ENCODE assay signal across 24 cellular contexts in genomic region chr5:121396716-121397115, GRCh38.
A peak's percentile ranks its signal among the peaks of the same experiment; 100 is the strongest.
DNase-seq lines count a peak whose midpoint lies in the region; ATAC-seq, FAIRE-seq and TF ChIP-seq lines count a peak whose summit lies in the region.
"Had no signal": no experiment of that assay in that cellular context is flagged by ENCODE, and none has a peak within 500 bp of the region (broad histone marks: within the 10 kb centered on the region; RNA-seq: fewer than 3 reads in every experiment).

No MANE protein-coding gene starts in this region.

- H3K4me3 ChIP-seq in RWPE2 (ENCODE audit: severe bottlenecking), result no peak overlapping the region
- H3K4me3 ChIP-seq: BLaER1 treated with 17β-estradiol and CSF1 and Interleukin-3, amounts not matched to agents 10 nM and 100 nM; GM12878 had no signal

- H3K36me3 ChIP-seq in RWPE2 (ENCODE audit: low read depth), result no peaks in the 10 kb centered on the region
- H3K36me3 ChIP-seq: BLaER1 treated with 17β-estradiol and CSF1 and Interleukin-3, amounts not matched to agents 10 nM and 100 nM had no signal

- H3K9me3 ChIP-seq in RWPE2 (ENCODE audit: severe bottlenecking), result no peaks in the 10 kb centered on the region
- H3K9me3 ChIP-seq: BLaER1 treated with 17β-estradiol and CSF1 and Interleukin-3, amounts not matched to agents 10 nM and 100 nM; Caco-2 had no signal

- no peak for TF ChIP-seq POLR2A in H54 (IDR thresholded peaks at IDR 0.05; ENCODE audit: low read depth, low read length)

- no peaks in the 10 kb centered on the region for H3K27me3 ChIP-seq in RWPE2 (ENCODE audit: insufficient read depth, poor library complexity, severe bottlenecking)
- H3K27me3 ChIP-seq: BLaER1 treated with 17β-estradiol and CSF1 and Interleukin-3, amounts not matched to agents 10 nM and 100 nM had no signal

- H3K27ac ChIP-seq in RWPE2 (ENCODE audit: poor library complexity, severe bottlenecking), result no peak overlapping the region
- H3K27ac ChIP-seq: BLaER1 treated with 17β-estradiol and CSF1 and Interleukin-3, amounts not matched to agents 10 nM and 100 nM; C4-2B had no signal

- H3K4me1 ChIP-seq in RWPE2 (ENCODE audit: insufficient read depth, poor library complexity, severe bottlenecking), result no peaks in the 10 kb centered on the region
- H3K4me1 ChIP-seq: BLaER1 treated with 17β-estradiol and CSF1 and Interleukin-3, amounts not matched to agents 10 nM and 100 nM; Caco-2 had no signal

- DNase-seq in ELR (ENCODE audit: low read depth) (peak; percentile 5), H54 (ENCODE audit: insufficient read length, low spot score) (no peak), RWPE2 (ENCODE audit: low spot score) (no peak), fibroblast of peridontal ligament (ENCODE audit: extremely low read depth) (peak; percentile 4), AG20443 (ENCODE audit: low spot score) (no peak), SHP77 treated with DMSO at 0.1 percent for 48 hours (lab: John Stamatoyannopoulos, UW) (no peak)
- no peak for DNase-seq in activated CD4-positive, alpha-beta T cell treated with anti-CD3 and anti-CD28 coated beads for 48 hours
- DNase-seq: 8988T; ACHN; AML-193; Caco-2; Calu3; CD4-positive, alpha-beta T cell; CD8-positive, alpha-beta T cell; DMS79 treated with DMSO at 0.1 percent for 48 hours; GDM1 had no signal

- no peak for TF ChIP-seq CTCF in RWPE2 (IDR thresholded peaks at IDR 0.05; ENCODE audit: poor library complexity, severe bottlenecking)

- peak; percentile 11 for FAIRE-seq in H54 (lab: Jason Lieb, UNC)
- FAIRE-seq: A204.1, D721Med, GM12878, GM12892, GM18507, GM19239 had no signal

- peak; percentile 51; the same call in 2 of the 3 replicates for ATAC-seq in RWPE2 (ENCODE audit: low read depth)
- ATAC-seq: CD8-positive, alpha-beta T cell; GM12878 had no signal

Comparison
In these comparisons a context has a peak if more than half of its experiments do, and no peak if none do; other contexts are left out.
1. DNase-seq: peak in ELR (single experiment) and fibroblast of peridontal ligament (single experiment); none in H54 (single experiment), RWPE2 (single experiment), AG20443 (single experiment), SHP77 treated with DMSO at 0.1 percent for 48 hours (single experiment) and activated CD4-positive, alpha-beta T cell treated with anti-CD3 and anti-CD28 coated beads for 48 hours (single experiment).